ENCODE assay signal across 8 cellular contexts in genomic region chr6:32415521-32416019, GRCh38. TPM values are rescaled to one million over a fixed set of nuclear protein-coding genes. Genes with fewer than 3 reads are reported as not detected.
DNase-seq lines count a peak whose midpoint lies in the region; ATAC-seq, FAIRE-seq and TF ChIP-seq lines count a peak whose summit lies in the region.

No MANE protein-coding gene starts in this region.

- no peak overlapping the region for H3K4me3 ChIP-seq in BJ (ENCODE audit: low read depth, low read length)

- H3K27me3 ChIP-seq in BJ (ENCODE audit: control insufficient read depth, insufficient read depth, low read length), result peaks cover 3% of the 10 kb centered on the region

- CTCF ChIA-PET in BJ (lab: Yijun Ruan, JAX), result interaction anchor here (0.7 to 5.5 kb wide), 12 partner anchors 9 to 453 kb away, joined by 3 to 53 read pairs (median 4); partner anchors contain the start of gene BTNL2

- DNase-seq in BJ (ENCODE audit: low read depth), result no peak
- DNase-seq in HCEC 1CT, result peak; percentile 60
- DNase-seq in NK-92 (lab: John Stamatoyannopoulos, UW; ENCODE audit: unreplicated experiment), result peak; percentile 30
- DNase-seq in activated CD8-positive, alpha-beta memory T cell treated with anti-CD3 and anti-CD28 coated beads for 4 hours (ENCODE audit: low read depth in 2 of 2), result peak; percentile 43 to 56
- peak; percentile 66 for DNase-seq in midbrain (lab: John Stamatoyannopoulos, UW)
- DNase-seq in stimulated activated CD8-positive, alpha-beta memory T cell treated with anti-CD3 and anti-CD28 coated beads, Interleukin-4, amount 100 ng/mL, for 4 hours (ENCODE audit: low read depth in 2 of 2, low spot score in 1 of 2), result peak; percentile 43 to 68

- no peak for ATAC-seq in GM18517 (IDR thresholded peaks at IDR 0.05; ENCODE audit: unreplicated experiment)

- H3K36me3 ChIP-seq in BJ (ENCODE audit: control insufficient read depth, insufficient read depth, low read length), result no peaks in the 10 kb centered on the region

- FAIRE-seq in endometrium (lab: Jason Lieb, UNC), result peak; percentile 55

- peak; percentile 96 for TF ChIP-seq CTCF in BJ (IDR thresholded peaks at IDR 0.05; ENCODE audit: insufficient read depth, low read depth, low read length)

- POLR2A ChIA-PET in BJ (lab: Charles Lee), result no interaction called here

RNA-seq across cellular contexts. Expression of gene BTNL2, which starts 8.6 kb away (rescaled TPM):
- not detected in 2 replicates for polyA plus RNA-seq in BJ (2011; rRNA removed)
- not detected in 2 replicates for polyA minus RNA-seq in BJ (2011; rRNA and poly(A)+ RNA removed)

RNA-seq across cellular contexts. Expression of gene HLA-DRA, which starts 24.1 kb away (rescaled TPM):
- not detected in 2 replicates for polyA plus RNA-seq in BJ (2011; rRNA removed)
- polyA minus RNA-seq in BJ (2011; rRNA and poly(A)+ RNA removed), result not detected in 2 replicates

RNA-seq across cellular contexts. Expression of gene TSBP1, which starts 43.9 kb away (rescaled TPM):
- not detected in 2 replicates for polyA plus RNA-seq in BJ (2011; rRNA removed)
- not detected in 2 replicates for polyA minus RNA-seq in BJ (2011; rRNA and poly(A)+ RNA removed)
